8 cellular contexts compared by ENCODE assay signal in genomic region chr2:56183643-56184499, GRCh38. TPM values are rescaled to one million over a fixed set of nuclear protein-coding genes. Genes with fewer than 3 reads are reported as not detected.
DNase-seq lines count a peak whose midpoint lies in the region; ATAC-seq lines count a peak whose summit lies in the region.

CCDC85A (plus strand) TSS chr2:56183990; CDS start chr2:56184625, 635 bp downstream.

- H3K27ac ChIP-seq in CD4-positive, CD25-positive, alpha-beta regulatory T cell (ENCODE audit: insufficient read depth, low read length, poor library complexity, severe bottlenecking) = no peak within 1 kb of the TSS

- no peaks in the 10 kb centered on the region for H3K9me3 ChIP-seq in CD4-positive, CD25-positive, alpha-beta regulatory T cell (ENCODE audit: control insufficient read depth in 2 of 2, low read length in 2 of 2)

- H3K4me1 Mint-ChIP-seq in CD4-positive, CD25-positive, alpha-beta regulatory T cell = peaks cover 0 to 15% (median 2%) of the 10 kb centered on the region in 4 donors

- no peaks in the 10 kb centered on the region for H3K36me3 ChIP-seq in CD4-positive, CD25-positive, alpha-beta regulatory T cell (ENCODE audit: control insufficient read depth, insufficient read depth, low read length)

- H3K4me3 ChIP-seq in CD4-positive, CD25-positive, alpha-beta regulatory T cell (ENCODE audit: low read depth, low read length) = no peak within 1 kb of the TSS

- DNase-seq in CD4-positive, CD25-positive, alpha-beta regulatory T cell = peak; percentile 6 to 62 (median 26)
- DNase-seq in NCI-H510A (lab: John Stamatoyannopoulos, UW) = peak; percentile 85
- DNase-seq in activated CD4-positive, alpha-beta T cell treated with anti-CD3 and anti-CD28 coated beads, Interleukin-2, amount 50 U/mL, for 4 hours = peak; percentile 18 to 28
- peak; percentile 2 for DNase-seq in effector CD8-positive, alpha-beta T cell (lab: John Stamatoyannopoulos, UW)
- peak; percentile 84 to 87 for DNase-seq in lung microvascular endothelial cell (ENCODE audit: low read depth in 2 of 2)
- peak; percentile 8 to 69 (median 32) for DNase-seq in stimulated activated CD4-positive, alpha-beta T cell treated with anti-CD3 and anti-CD28 coated beads, TNF-alpha, amount 100 ng/mL, for 24 hours (ENCODE audit: low read depth in 3 of 3)

- H3K4me1 ChIP-seq in CD4-positive, CD25-positive, alpha-beta regulatory T cell (ENCODE audit: control insufficient read depth, insufficient read depth, low read length, poor library complexity, severe bottlenecking) = peaks cover 7% of the 10 kb centered on the region

- peaks cover 67% of the 10 kb centered on the region for H3K27me3 Mint-ChIP-seq in CD4-positive, CD25-positive, alpha-beta regulatory T cell

- H3K9me3 Mint-ChIP-seq in CD4-positive, CD25-positive, alpha-beta regulatory T cell = peaks cover 0 to 4% (median 0%) of the 10 kb centered on the region in 7 donors

- peaks cover 13% of the 10 kb centered on the region for H3K27me3 ChIP-seq in CD4-positive, CD25-positive, alpha-beta regulatory T cell (ENCODE audit: control insufficient read depth, insufficient read depth, low read length)

- peak within 1 kb of the TSS in 2 of 4 donors; percentile 14 to 50 for H3K4me3 Mint-ChIP-seq in CD4-positive, CD25-positive, alpha-beta regulatory T cell

- no peaks in the 10 kb centered on the region for H3K36me3 Mint-ChIP-seq in CD4-positive, CD25-positive, alpha-beta regulatory T cell

- H3K27ac Mint-ChIP-seq in CD4-positive, CD25-positive, alpha-beta regulatory T cell = no peak within 1 kb of the TSS

- ATAC-seq in CD4-positive, CD25-positive, alpha-beta regulatory T cell (ENCODE audit: low read depth in 2 of 2) = peak; percentile 49 to 55
- peak; percentile 95 for ATAC-seq in GM19372 (IDR thresholded peaks at IDR 0.05; ENCODE audit: low read depth, unreplicated experiment)
- ATAC-seq in HG03457 (IDR thresholded peaks at IDR 0.05; ENCODE audit: unreplicated experiment) = peak; percentile 97

RNA-seq across cellular contexts. Expression of gene CCDC85A, which starts in this region (rescaled TPM):
- not detected for total RNA-seq in CD4-positive, CD25-positive, alpha-beta regulatory T cell
- not detected for polyA plus RNA-seq in CD4-positive, CD25-positive, alpha-beta regulatory T cell
- 1.4 and 2.6 TPM in 2 replicates for total RNA-seq in lung microvascular endothelial cell

Comparison
In these comparisons a context has a peak if more than half of its experiments do, and no peak if none do; other contexts are left out.
1. Peak in DNase-seq and ATAC-seq in CD4-positive, CD25-positive, alpha-beta regulatory T cell; RNA of the gene not detected or under 1 TPM.
2. DNase-seq: peak in every context shown above with its lines; median percentile 86 in lung microvascular endothelial cell; 85 in NCI-H510A; 32 in stimulated activated CD4-positive, alpha-beta T cell treated with anti-CD3 and anti-CD28 coated beads, TNF-alpha, amount 100 ng/mL, for 24 hours; 26 in CD4-positive, CD25-positive, alpha-beta regulatory T cell; 23 in activated CD4-positive, alpha-beta T cell treated with anti-CD3 and anti-CD28 coated beads, Interleukin-2, amount 50 U/mL, for 4 hours; 2 in effector CD8-positive, alpha-beta T cell.